Comparison of ENCODE assay signal across 19 cellular contexts in the genomic region with DNA sequence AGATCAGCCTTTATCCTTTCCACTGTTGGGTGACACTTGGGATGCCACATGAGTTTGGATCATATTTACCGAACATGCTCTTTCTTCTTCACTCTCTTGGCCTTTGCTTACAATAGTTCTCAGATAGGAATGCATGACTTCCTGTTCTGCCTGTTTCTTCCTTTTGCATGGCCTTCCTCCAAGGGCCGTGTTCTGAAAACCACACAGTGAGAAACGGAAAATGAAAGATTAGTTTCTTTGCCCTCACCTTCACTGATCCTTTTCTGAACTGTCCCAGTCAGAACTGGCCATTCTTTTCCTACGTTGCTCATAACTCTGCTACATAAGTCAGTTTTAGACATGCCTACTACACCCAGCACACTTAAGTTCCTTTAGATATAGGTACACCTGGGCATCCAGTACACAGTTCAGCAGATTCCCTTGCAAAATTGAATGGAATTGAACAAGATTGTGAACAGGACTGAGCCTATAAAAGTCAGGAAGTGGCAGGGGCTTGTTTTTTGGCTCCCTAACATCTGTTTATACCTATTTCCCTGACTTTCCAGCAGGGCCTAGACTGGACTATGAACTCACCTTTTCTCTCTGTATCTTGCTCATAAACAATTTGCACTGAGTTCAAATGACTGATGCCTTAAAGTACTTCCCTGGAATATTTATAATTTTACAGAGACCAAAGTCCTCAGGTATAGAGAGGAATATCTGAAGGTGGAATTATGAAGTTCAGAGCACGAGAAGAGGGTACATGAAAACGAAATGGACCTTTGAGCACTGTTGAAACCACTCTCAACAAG.
A peak's percentile ranks its signal among the peaks of the same experiment; 100 is the strongest.
DNase-seq lines count a peak whose midpoint lies in the region; ATAC-seq and TF ChIP-seq lines count a peak whose summit lies in the region.
"Had no signal": no experiment of that assay in that cellular context is flagged by ENCODE, and none has a peak within 500 bp of the region (broad histone marks: within the 10 kb centered on the region; RNA-seq: fewer than 3 reads in every experiment).

No MANE protein-coding gene starts in this region.

- no peak for TF ChIP-seq CTCF in colonic mucosa (IDR thresholded peaks at IDR 0.05)
- TF ChIP-seq CTCF in osteoblast (IDR thresholded peaks at IDR 0.05; ENCODE audit: extremely low read depth, low read depth, low read length): no peak
- no peak for TF ChIP-seq CTCF in upper lobe of right lung (IDR thresholded peaks at IDR 0.05)

- H3K4me3 Mint-ChIP-seq in T-cell: no peak overlapping the region
- H3K4me3 Mint-ChIP-seq: CD4-positive, alpha-beta T cell; T-helper 2 cell treated with Interferon-gamma antibody and Interleukin-4, amounts not matched to agents 5 μg/mL and 100 μg/mL, for 36 hours had no signal

- H3K9ac ChIP-seq in colonic mucosa (ENCODE audit: low read depth in 2 of 2, low read length in 2 of 2): no peak overlapping the region

- H3K9me3 Mint-ChIP-seq in T-cell: peaks cover 0 to 4% (median 2%) of the 10 kb centered on the region in 3 donors
- H3K9me3 Mint-ChIP-seq: T-helper 2 cell treated with Interferon-gamma antibody and Interleukin-4, amounts not matched to agents 5 μg/mL and 100 μg/mL, for 36 hours had no signal

- no peaks in the 10 kb centered on the region for H3K27me3 ChIP-seq in colonic mucosa
- peaks cover 1% of the 10 kb centered on the region for H3K27me3 ChIP-seq in osteoblast (ENCODE audit: insufficient read depth, low read length)
- no peaks in the 10 kb centered on the region for H3K27me3 ChIP-seq in upper lobe of right lung
- H3K27me3 ChIP-seq: body of pancreas had no signal

- H3K4me1 ChIP-seq in colonic mucosa (no peaks in the 10 kb centered on the region), osteoblast (ENCODE audit: insufficient read depth, low read length) (no peaks in the 10 kb centered on the region), upper lobe of right lung (no peaks in the 10 kb centered on the region)
- H3K4me1 ChIP-seq: body of pancreas, SJSA1 had no signal

- no peak overlapping the region for H3K4me2 ChIP-seq in osteoblast (ENCODE audit: insufficient read depth, low read length)

- CTCF ChIA-PET in T-cell (lab: Charles Lee): no interaction called here

- no peaks in the 10 kb centered on the region for H3K36me3 Mint-ChIP-seq in T-cell
- H3K36me3 Mint-ChIP-seq: activated naive CD4-positive, alpha-beta T cell treated with anti-CD3 and anti-CD28 coated beads, Interleukin-2, amount 50 U/mL, for 72 hours had no signal

- H3K27me3 Mint-ChIP-seq in T-cell: no peaks in the 10 kb centered on the region
- H3K27me3 Mint-ChIP-seq: CD4-positive, alpha-beta T cell had no signal

- peak overlapping the region; percentile 43 for H2AFZ ChIP-seq in osteoblast (ENCODE audit: low read length)

- no peak overlapping the region for H3K4me3 ChIP-seq in colonic mucosa
- H3K4me3 ChIP-seq in osteoblast (ENCODE audit: insufficient read depth, low read length): no peak overlapping the region
- no peak overlapping the region for H3K4me3 ChIP-seq in upper lobe of right lung
- H3K4me3 ChIP-seq: body of pancreas, SJSA1 had no signal

- POLR2A ChIA-PET in T-cell (lab: Charles Lee): no interaction called here

- no peaks in the 10 kb centered on the region for H4K20me1 ChIP-seq in osteoblast (ENCODE audit: insufficient read depth, low read length)

- no peaks in the 10 kb centered on the region for H3K9me3 ChIP-seq in colonic mucosa
- H3K9me3 ChIP-seq in osteoblast (ENCODE audit: low read depth, low read length): no peaks in the 10 kb centered on the region
- H3K9me3 ChIP-seq in upper lobe of right lung: no peaks in the 10 kb centered on the region
- H3K9me3 ChIP-seq: body of pancreas, SJSA1 had no signal

- peak; percentile 63 for ATAC-seq in GM18858 (IDR thresholded peaks at IDR 0.05; ENCODE audit: unreplicated experiment)
- ATAC-seq in GM19452 (IDR thresholded peaks at IDR 0.05; ENCODE audit: unreplicated experiment): no peak
- no peak for ATAC-seq in T-cell (replicated peaks in 1 of 4)
- no peak for ATAC-seq in GM21526 (IDR thresholded peaks at IDR 0.05; ENCODE audit: low FRiP score, unreplicated experiment)
- no peak for ATAC-seq in upper lobe of right lung
- ATAC-seq: activated CD4-positive, CD25-positive, alpha-beta regulatory T cell treated with anti-CD3 and anti-CD28 coated beads, Interleukin-2, amount 50 U/mL, for 24 hours; activated naive CD4-positive, alpha-beta T cell treated with anti-CD3 and anti-CD28 coated beads, Interleukin-2, amount 50 U/mL, for 72 hours; body of pancreas had no signal

- no peaks in the 10 kb centered on the region for H3K4me1 Mint-ChIP-seq in T-cell

- H3K79me2 ChIP-seq in osteoblast (ENCODE audit: insufficient read depth, low read length): no peaks in the 10 kb centered on the region

- DNase-seq in NCI-H226 (peak; percentile 21), colonic mucosa (no peak), osteoblast (ENCODE audit: insufficient read length, low spot score, missing footprints) (peak; percentile 15), T-cell (no peak), upper lobe of right lung (no peak)
- DNase-seq: activated CD8-positive, alpha-beta memory T cell treated with anti-CD3 and anti-CD28 coated beads for 24 hours; body of pancreas; CD4-positive, alpha-beta T cell; DMS153; NCI-H1417 treated with DMSO at 0.1 percent for 48 hours; NCI-H69; stimulated activated CD8-positive, alpha-beta memory T cell treated with anti-CD3 and anti-CD28 coated beads, Interleukin-4, amount 100 ng/mL, for 48 hours had no signal

- no peaks in the 10 kb centered on the region for H3K36me3 ChIP-seq in colonic mucosa
- no peaks in the 10 kb centered on the region for H3K36me3 ChIP-seq in osteoblast (ENCODE audit: insufficient read depth, low read length)
- H3K36me3 ChIP-seq in upper lobe of right lung: no peaks in the 10 kb centered on the region
- H3K36me3 ChIP-seq: SJSA1 had no signal

- intact Hi-C loops in colonic mucosa (cut with DNase I): no loop called here
- intact Hi-C loops in upper lobe of right lung (cut with DNase I): no loop called here

- H3K27ac Mint-ChIP-seq in T-cell: no peak overlapping the region
- H3K27ac Mint-ChIP-seq: activated naive CD4-positive, alpha-beta T cell treated with anti-CD3 and anti-CD28 coated beads, Interleukin-2, amount 50 U/mL, for 72 hours; CD4-positive, alpha-beta T cell; T-helper 2 cell treated with Interferon-gamma antibody and Interleukin-4, amounts not matched to agents 5 μg/mL and 100 μg/mL, for 36 hours had no signal

- H3K27ac ChIP-seq in colonic mucosa (peak overlapping the region; percentile 11), osteoblast (ENCODE audit: low read depth, low read length) (no peak overlapping the region), upper lobe of right lung (no peak overlapping the region)
- H3K27ac ChIP-seq: body of pancreas, SJSA1 had no signal

Comparison
In these comparisons a context has a peak if more than half of its experiments do, and no peak if none do; other contexts are left out.
1. DNase-seq: peak in NCI-H226 (single experiment) and osteoblast (single experiment); none in colonic mucosa (single experiment), T-cell (0 of 34) and upper lobe of right lung (single experiment).